Comparison of ENCODE assay signal across 1 cellular context in the genomic region with DNA sequence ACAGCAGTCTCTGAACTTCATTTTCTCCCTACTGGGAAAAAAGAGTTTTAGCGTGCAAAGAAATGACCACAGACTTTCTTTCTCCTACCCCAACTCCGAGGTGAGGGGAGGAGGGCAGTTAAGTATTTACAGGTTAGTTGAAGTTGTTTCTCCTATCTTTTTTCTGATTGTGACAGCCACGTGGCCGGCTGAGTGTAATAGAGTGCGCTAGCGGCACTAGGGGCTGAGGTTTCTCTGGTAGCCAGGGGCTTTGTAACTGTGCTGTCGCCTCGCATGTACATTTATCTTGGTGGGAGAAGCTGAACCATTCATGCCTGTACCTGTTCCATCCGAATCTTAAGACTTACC.
TF ChIP-seq lines count a peak whose summit lies in the region.

No MANE protein-coding gene starts in this region.

TF ChIP-seq in HepG2, 621 proteins besides CTCF, POLR2A, EP300 and RAD21 (continued from another document and continues in another):
- TF ChIP-seq NFAT5 (CRISPR knock-in tag; IDR thresholded peaks at IDR 0.05) (no peak), ZNF383 (CRISPR knock-in tag; IDR thresholded peaks at IDR 0.05; ENCODE audit: borderline replicate concordance) (no peak), PHF20 (CRISPR knock-in tag; IDR thresholded peaks at IDR 0.05) (no peak), ZNF784 (CRISPR knock-in tag; IDR thresholded peaks at IDR 0.05; ENCODE audit: borderline replicate concordance) (no peak), ZMYM4 (CRISPR knock-in tag; IDR thresholded peaks at IDR 0.05) (no peak), AKAP8 (CRISPR knock-in tag; IDR thresholded peaks at IDR 0.05) (no peak), NR0B2 (CRISPR knock-in tag; IDR thresholded peaks at IDR 0.05) (no peak), MAZ (IDR thresholded peaks at IDR 0.05; ENCODE audit: borderline replicate concordance, low read depth, low read length) (no peak), MAZ (CRISPR knock-in tag; IDR thresholded peaks at IDR 0.05; ENCODE audit: low read depth) (no peak; the same call in 1 of the 2 replicates), RBM39 (IDR thresholded peaks at IDR 0.05; ENCODE audit: low read depth, low read length, poor library complexity, severe bottlenecking) (no peak), ZNF160 (CRISPR knock-in tag; IDR thresholded peaks at IDR 0.05) (no peak), ZNF263 (CRISPR knock-in tag; IDR thresholded peaks at IDR 0.05) (no peak), JUND (CRISPR knock-in tag; IDR thresholded peaks at IDR 0.05) (no peak), SCMH1 (CRISPR knock-in tag; IDR thresholded peaks at IDR 0.05; ENCODE audit: borderline replicate concordance) (no peak), ZNF512 (CRISPR knock-in tag; IDR thresholded peaks at IDR 0.05) (no peak), ZNF720 (CRISPR knock-in tag; IDR thresholded peaks at IDR 0.05) (no peak), MAF1 (CRISPR knock-in tag; IDR thresholded peaks at IDR 0.05; ENCODE audit: borderline replicate concordance) (0 out of 2 replicates have a peak, but pooled peaks have one; percentile 23), GTF3A (CRISPR knock-in tag; conservative IDR thresholded peaks at IDR 0.05) (0 out of 2 replicates have a peak, but pooled peaks have one; percentile 1), TCF12 (IDR thresholded peaks at IDR 0.05) (no peak), TCF12 (CRISPR knock-in tag; IDR thresholded peaks at IDR 0.05) (no peak), SATB2 (CRISPR knock-in tag; IDR thresholded peaks at IDR 0.05) (no peak), ZSCAN30 (CRISPR knock-in tag; IDR thresholded peaks at IDR 0.05) (no peak), SAFB2 (CRISPR knock-in tag; IDR thresholded peaks at IDR 0.05; ENCODE audit: borderline replicate concordance, low read depth) (no peak; the same call in 1 of the 2 replicates), ZMAT5 (CRISPR knock-in tag; IDR thresholded peaks at IDR 0.05; ENCODE audit: borderline replicate concordance, low read depth) (no peak), ZKSCAN8 (CRISPR knock-in tag; IDR thresholded peaks at IDR 0.05; ENCODE audit: borderline replicate concordance) (no peak), CENPT (CRISPR knock-in tag; IDR thresholded peaks at IDR 0.05; ENCODE audit: low read depth) (no peak), ZNF703 (CRISPR knock-in tag; IDR thresholded peaks at IDR 0.05; ENCODE audit: borderline replicate concordance) (no peak), ZNF496 (CRISPR knock-in tag; IDR thresholded peaks at IDR 0.05; ENCODE audit: insufficient replicate concordance) (no peak), MIER2 (CRISPR knock-in tag; IDR thresholded peaks at IDR 0.05) (no peak), NFIC (IDR thresholded peaks at IDR 0.05; ENCODE audit: low read length) (0 out of 2 replicates have a peak, but pooled peaks have one; percentile 54), RORA (CRISPR knock-in tag; IDR thresholded peaks at IDR 0.05) (0 out of 2 replicates have a peak, but pooled peaks have one; percentile 71), DR1 (CRISPR knock-in tag; IDR thresholded peaks at IDR 0.05) (no peak), ZNF207 (IDR thresholded peaks at IDR 0.05; ENCODE audit: borderline replicate concordance) (no peak), HNF4A (CRISPR knock-in tag; IDR thresholded peaks at IDR 0.05) (no peak), SRF (IDR thresholded peaks at IDR 0.05; ENCODE audit: low read depth, low read length) (no peak), REXO4 (CRISPR knock-in tag; IDR thresholded peaks at IDR 0.05; ENCODE audit: borderline replicate concordance) (no peak), MED1 (CRISPR knock-in tag; IDR thresholded peaks at IDR 0.05) (0 out of 2 replicates have a peak, but pooled peaks have one; percentile 34), SOX5 (CRISPR knock-in tag; IDR thresholded peaks at IDR 0.05; ENCODE audit: borderline replicate concordance) (peak; percentile 18; the same call in 1 of the 2 replicates), NCOR1 (IDR thresholded peaks at IDR 0.05; ENCODE audit: borderline replicate concordance, low read length) (no peak), MEIS1 (CRISPR knock-in tag; IDR thresholded peaks at IDR 0.05; ENCODE audit: borderline replicate concordance) (no peak), ZNF841 (CRISPR knock-in tag; IDR thresholded peaks at IDR 0.05; ENCODE audit: borderline replicate concordance) (no peak), ZNF431 (CRISPR knock-in tag; IDR thresholded peaks at IDR 0.05; ENCODE audit: borderline replicate concordance, low read depth) (0 out of 2 replicates have a peak, but pooled peaks have one; percentile 53), TP53 (CRISPR knock-in tag; conservative IDR thresholded peaks at IDR 0.05) (no peak), ZNF678 (CRISPR knock-in tag; IDR thresholded peaks at IDR 0.05) (no peak), ZFYVE20 (CRISPR knock-in tag; IDR thresholded peaks at IDR 0.05; ENCODE audit: borderline replicate concordance, low read depth) (no peak), HNRNPL (IDR thresholded peaks at IDR 0.05; ENCODE audit: low read depth, low read length) (no peak), ZNF12 (CRISPR knock-in tag; IDR thresholded peaks at IDR 0.05) (no peak; the same call in 1 of the 2 replicates), CCDC6 (CRISPR knock-in tag; IDR thresholded peaks at IDR 0.05) (no peak), CSRNP2 (CRISPR knock-in tag; conservative IDR thresholded peaks at IDR 0.05; ENCODE audit: low read depth) (no peak), ZNF564 (CRISPR knock-in tag; IDR thresholded peaks at IDR 0.05) (no peak), CREBL2 (CRISPR knock-in tag; IDR thresholded peaks at IDR 0.05; ENCODE audit: borderline replicate concordance) (no peak), KAT2B (IDR thresholded peaks at IDR 0.05; ENCODE audit: borderline replicate concordance, low read depth, low read length) (no peak), MBD4 (IDR thresholded peaks at IDR 0.05; ENCODE audit: borderline replicate concordance, low read length) (peak; percentile 76; the same call in 1 of the 2 replicates), SNAPC5 (CRISPR knock-in tag; IDR thresholded peaks at IDR 0.05; ENCODE audit: borderline replicate concordance) (0 out of 2 replicates have a peak, but pooled peaks have one; percentile 33), NCOA2 (CRISPR knock-in tag; IDR thresholded peaks at IDR 0.05) (no peak), YEATS2 (CRISPR knock-in tag; IDR thresholded peaks at IDR 0.05; ENCODE audit: borderline replicate concordance) (no peak; the same call in 1 of the 2 replicates), NR2F1 (CRISPR knock-in tag; IDR thresholded peaks at IDR 0.05) (no peak), ZNF224 (CRISPR knock-in tag; IDR thresholded peaks at IDR 0.05) (no peak), ZNF639 (CRISPR knock-in tag; conservative IDR thresholded peaks at IDR 0.05) (no peak)
- TF ChIP-seq, protein P1, sequence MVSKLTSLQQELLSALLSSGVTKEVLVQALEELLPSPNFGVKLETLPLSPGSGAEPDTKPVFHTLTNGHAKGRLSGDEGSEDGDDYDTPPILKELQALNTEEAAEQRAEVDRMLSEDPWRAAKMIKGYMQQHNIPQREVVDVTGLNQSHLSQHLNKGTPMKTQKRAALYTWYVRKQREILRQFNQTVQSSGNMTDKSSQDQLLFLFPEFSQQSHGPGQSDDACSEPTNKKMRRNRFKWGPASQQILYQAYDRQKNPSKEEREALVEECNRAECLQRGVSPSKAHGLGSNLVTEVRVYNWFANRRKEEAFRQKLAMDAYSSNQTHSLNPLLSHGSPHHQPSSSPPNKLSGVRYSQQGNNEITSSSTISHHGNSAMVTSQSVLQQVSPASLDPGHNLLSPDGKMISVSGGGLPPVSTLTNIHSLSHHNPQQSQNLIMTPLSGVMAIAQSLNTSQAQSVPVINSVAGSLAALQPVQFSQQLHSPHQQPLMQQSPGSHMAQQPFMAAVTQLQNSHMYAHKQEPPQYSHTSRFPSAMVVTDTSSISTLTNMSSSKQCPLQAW (CRISPR knock-in tag; IDR thresholded peaks at IDR 0.05), result no peak; the same call in none of the 2 replicates
